In the genomic region with DNA sequence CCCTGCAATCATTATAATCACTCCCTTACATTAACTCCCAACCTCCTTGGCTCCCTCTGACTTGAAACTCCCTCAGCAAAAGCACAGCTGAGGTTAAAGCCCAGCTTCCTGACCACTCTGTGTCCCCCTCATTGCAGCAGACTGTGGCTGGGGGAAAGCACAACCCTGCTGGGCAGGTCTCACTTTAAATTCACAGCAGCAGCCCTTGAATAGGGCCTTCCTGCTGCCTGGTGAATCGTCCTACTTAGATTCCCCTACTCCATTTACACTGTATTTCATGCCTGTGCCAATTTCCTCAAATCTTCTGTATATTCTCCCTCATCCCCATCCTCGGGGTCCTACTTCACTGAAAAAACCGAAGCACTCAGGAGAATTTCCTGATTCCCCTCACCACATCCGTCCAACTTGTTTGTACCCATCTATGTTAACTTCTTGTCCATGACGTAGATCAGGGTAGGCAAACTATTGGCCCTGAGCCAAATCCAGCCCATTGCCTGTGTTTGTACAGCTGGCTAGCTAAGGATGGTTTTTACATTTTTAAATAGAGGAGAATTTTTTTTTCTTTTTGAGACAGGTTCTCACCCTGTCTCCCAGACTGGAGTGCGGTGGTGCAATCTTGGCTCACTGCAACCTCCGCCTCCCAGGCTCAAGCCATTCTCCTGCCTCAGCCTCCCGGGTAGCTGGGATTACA, we compare ENCODE assay signal across 9 cellular contexts. TPM values are rescaled to one million over a fixed set of nuclear protein-coding genes. Genes with fewer than 3 reads are reported as not detected.
DNase-seq lines count a peak whose midpoint lies in the region; ATAC-seq, FAIRE-seq and TF ChIP-seq lines count a peak whose summit lies in the region.
"Had no signal": no experiment of that assay in that cellular context is flagged by ENCODE, and none has a peak within 500 bp of the region (broad histone marks: within the 10 kb centered on the region; RNA-seq: fewer than 3 reads in every experiment).

No MANE protein-coding gene starts in this region.

- no peak overlapping the region for H3K27ac ChIP-seq in CD8-positive, alpha-beta T cell (ENCODE audit: low read depth, low read length)
- H3K27ac ChIP-seq in kidney (ENCODE audit: low read depth in 2 of 2, low read length in 2 of 2): no peak overlapping the region

- no peaks in the 10 kb centered on the region for H3K27me3 ChIP-seq in CD8-positive, alpha-beta T cell (ENCODE audit: insufficient read depth, low read length)

- H3K4me3 ChIP-seq in CD8-positive, alpha-beta T cell (ENCODE audit: low read depth, low read length): no peak overlapping the region
- H3K4me3 ChIP-seq in kidney (ENCODE audit: low read length in 2 of 2): no peak overlapping the region

- H3K9me3 ChIP-seq in CD8-positive, alpha-beta T cell (ENCODE audit: low read length): no peaks in the 10 kb centered on the region
- H3K9me3 ChIP-seq in kidney (ENCODE audit: control insufficient read depth in 1 of 2, low read length in 2 of 2): no peaks in the 10 kb centered on the region

- peaks cover 12% of the 10 kb centered on the region for H3K4me1 ChIP-seq in CD8-positive, alpha-beta T cell (ENCODE audit: insufficient read depth, low read length)
- no peaks in the 10 kb centered on the region for H3K4me1 ChIP-seq in kidney (ENCODE audit: control insufficient read depth in 1 of 2, insufficient read depth in 1 of 2, low read depth in 1 of 2, low read length in 2 of 2)

- H3K27me3 Mint-ChIP-seq in CD8-positive, alpha-beta T cell (ENCODE audit: low read depth): no peaks in the 10 kb centered on the region

- no peaks in the 10 kb centered on the region for H3K9me3 Mint-ChIP-seq in CD8-positive, alpha-beta T cell
- H3K9me3 Mint-ChIP-seq: endodermal cell had no signal

- no peak overlapping the region for H3K9ac ChIP-seq in kidney (ENCODE audit: low read length in 2 of 2)

- H3K4me1 Mint-ChIP-seq in CD8-positive, alpha-beta T cell (ENCODE audit: low read depth): peaks cover 10% of the 10 kb centered on the region

- H3K27ac Mint-ChIP-seq in CD8-positive, alpha-beta T cell: peak overlapping the region; percentile 77
- H3K27ac Mint-ChIP-seq: endodermal cell had no signal

- no peak overlapping the region for H3K4me3 Mint-ChIP-seq in CD8-positive, alpha-beta T cell
- H3K4me3 Mint-ChIP-seq: endodermal cell had no signal

- TF ChIP-seq CTCF in CD8-positive, alpha-beta T cell (IDR thresholded peaks at IDR 0.05): no peak
- no peak for TF ChIP-seq CTCF in kidney (IDR thresholded peaks at IDR 0.05; ENCODE audit: borderline replicate concordance, extremely low read depth, insufficient read depth)

- ATAC-seq in CD8-positive, alpha-beta T cell: peak; percentile 48
- ATAC-seq in GM21526 (IDR thresholded peaks at IDR 0.05; ENCODE audit: low FRiP score, unreplicated experiment): no peak
- ATAC-seq in GM18867 (IDR thresholded peaks at IDR 0.05; ENCODE audit: unreplicated experiment): no peak

- no peaks in the 10 kb centered on the region for H3K36me3 ChIP-seq in CD8-positive, alpha-beta T cell (ENCODE audit: insufficient read depth, low read length)
- no peaks in the 10 kb centered on the region for H3K36me3 ChIP-seq in kidney (ENCODE audit: control insufficient read depth in 1 of 2, insufficient read depth in 2 of 2, low read length in 2 of 2)

- POLR2A ChIA-PET in CD8-positive, alpha-beta T cell (lab: Charles Lee): interaction anchor here (1.0 kb wide), 1 partner anchor 180 kb away, joined by 3 read pairs; no protein-coding TSS in a partner anchor

- CTCF ChIA-PET in CD8-positive, alpha-beta T cell (lab: Charles Lee): interaction anchor here (1.0 to 1.6 kb wide), 3 partner anchors 7 to 304 kb away, joined by 4 to 6 read pairs (median 4); no protein-coding TSS in a partner anchor

- H3K36me3 Mint-ChIP-seq in CD8-positive, alpha-beta T cell: no peaks in the 10 kb centered on the region

- DNase-seq in CD8-positive, alpha-beta T cell: peak in 6 of 7 experiments; percentile 8 to 56 (median 41)
- peak; percentile 18 to 33 for DNase-seq in NCI-H187 (lab: John Stamatoyannopoulos, UW)
- DNase-seq in activated T-cell treated with anti-CD3 and anti-CD28 coated beads, Interleukin-2, amount 50 U/mL, for 1 hour: peak; percentile 35
- DNase-seq in left kidney (ENCODE audit: low read depth, low spot score): peak; percentile 18
- no peak for DNase-seq in putamen (ENCODE audit: low spot score)
- DNase-seq in kidney: no peak
- DNase-seq: endodermal cell had no signal

- intact Hi-C loops in CD8-positive, alpha-beta T cell (cut with DNase I, micrococcal nuclease): loop anchor here in 1 of 2 experiments (10.0 kb wide), 2 partner anchors 85 to 465 kb away; no protein-coding TSS in a partner anchor
- intact Hi-C loops in kidney (cut with DNase I): no loop called here

- FAIRE-seq in kidney (lab: Jason Lieb, UNC): no peak

RNA-seq across cellular contexts. Expression of gene GCM1, which starts 31.5 kb away (rescaled TPM):
- total RNA-seq in CD8-positive, alpha-beta T cell: under 1 TPM; 0.11 TPM
- 0.72 TPM for total RNA-seq in kidney
- polyA plus RNA-seq in kidney (ENCODE audit: insufficient read depth, low read depth, low replicate concordance): 0.37 TPM
- total RNA-seq: endodermal cell had no signal

Comparison
In these comparisons a context has a peak if more than half of its experiments do, and no peak if none do; other contexts are left out.
1. DNase-seq: peak in CD8-positive, alpha-beta T cell (6 of 7), NCI-H187 (2 of 2), activated T-cell treated with anti-CD3 and anti-CD28 coated beads, Interleukin-2, amount 50 U/mL, for 1 hour (single experiment) and left kidney (single experiment); none in putamen (single experiment) and kidney (single experiment).